ENCODE assay signal across 26 cellular contexts in genomic region chr2:7061921-7062320, GRCh38.
"Had no signal": no experiment of that assay in that cellular context is flagged by ENCODE, and none has a peak within 500 bp of the region (broad histone marks: within the 10 kb centered on the region; RNA-seq: fewer than 3 reads in every experiment).

No MANE protein-coding gene starts in this region.

- H3K27me3 Mint-ChIP-seq: activated B cell treated with CpG ODN at 0.5 μM for 24 hours; activated CD4-positive, alpha-beta T cell treated with anti-CD3 and anti-CD28 coated beads, Interleukin-2, amount 10 ng/mL, durations not matched to agents 24 days and 14 days; activated naive CD8-positive, alpha-beta T cell; activated T-helper 17 cell treated with anti-CD3 and anti-CD28 coated beads, Interleukin-2, amount 50 U/mL, for 72 hours; T-helper 17 cell had no signal

- H3K27ac Mint-ChIP-seq: activated B cell treated with CpG ODN at 0.5 μM for 24 hours; activated CD4-positive, alpha-beta T cell treated with anti-CD3 and anti-CD28 coated beads, Interleukin-2, amount 10 ng/mL, durations not matched to agents 24 days and 14 days; activated naive CD4-positive, alpha-beta T cell treated with anti-CD3 and anti-CD28 coated beads for 36 hours; activated T-helper 17 cell treated with anti-CD3 and anti-CD28 coated beads, Interleukin-2, amount 50 U/mL, for 72 hours; IgD-negative memory B cell; T-helper 17 cell had no signal

- DNase-seq: activated B cell treated with CpG ODN at 0.5 μM for 24 hours; activated CD4-positive, alpha-beta T cell treated with anti-CD3 and anti-CD28 coated beads for 1 hour; activated CD4-positive, alpha-beta T cell treated with anti-CD3 and anti-CD28 coated beads, Interleukin-2, amount 10 ng/mL, durations not matched to agents 24 days and 14 days; activated CD4-positive, alpha-beta T cell treated with anti-CD3 and anti-CD28 coated beads, Interleukin-2, amount 50 U/mL, for 48 hours; activated CD8-positive, alpha-beta memory T cell treated with anti-CD3 and anti-CD28 coated beads for 24 hours; activated gamma-delta T cell; activated naive CD4-positive, alpha-beta T cell treated with anti-CD3 and anti-CD28 coated beads for 36 hours; activated T-cell treated with anti-CD3 and anti-CD28 coated beads for 4 hours; activated T-cell treated with anti-CD3 and anti-CD28 coated beads, Interleukin-2, amount 50 U/mL, for 48 hours; KG1; NCI-H1092; NCI-H1417 treated with DMSO at 0.1 percent for 48 hours; NCI-H1694 treated with DMSO at 0.1 percent for 48 hours; NCI-H2029 treated with DMSO at 0.1 percent for 48 hours; NCI-H345; NCI-H510A; NCI-H69; NK-92 treated with Interleukin-12 subunit alpha and Interleukin-12 subunit beta, amount 100 ng/mL, for 24 hours; OCI-M1; RPMI8226; SJCRH30; T-helper 17 cell; T-helper 9 cell had no signal

- H3K4me3 Mint-ChIP-seq: activated B cell treated with CpG ODN at 0.5 μM for 24 hours; activated CD4-positive, alpha-beta T cell treated with anti-CD3 and anti-CD28 coated beads, Interleukin-2, amount 10 ng/mL, durations not matched to agents 24 days and 14 days; activated naive CD4-positive, alpha-beta T cell treated with anti-CD3 and anti-CD28 coated beads for 36 hours; activated naive CD8-positive, alpha-beta T cell; activated T-helper 17 cell treated with anti-CD3 and anti-CD28 coated beads, Interleukin-2, amount 50 U/mL, for 72 hours; IgD-negative memory B cell; T-helper 17 cell had no signal

- H3K36me3 ChIP-seq: SJCRH30 had no signal

- H3K9me3 ChIP-seq: SJCRH30 had no signal

- H3K9me3 Mint-ChIP-seq: activated CD4-positive, alpha-beta T cell treated with anti-CD3 and anti-CD28 coated beads, Interleukin-2, amount 10 ng/mL, durations not matched to agents 24 days and 14 days had no signal

- H3K4me3 ChIP-seq: SJCRH30 had no signal

- H3K27me3 ChIP-seq: SJCRH30 had no signal

- H3K4me1 ChIP-seq: SJCRH30 had no signal

- H3K27ac ChIP-seq: SJCRH30 had no signal
